Comparison of ENCODE assay signal across 1 cellular context in the genomic region with DNA sequence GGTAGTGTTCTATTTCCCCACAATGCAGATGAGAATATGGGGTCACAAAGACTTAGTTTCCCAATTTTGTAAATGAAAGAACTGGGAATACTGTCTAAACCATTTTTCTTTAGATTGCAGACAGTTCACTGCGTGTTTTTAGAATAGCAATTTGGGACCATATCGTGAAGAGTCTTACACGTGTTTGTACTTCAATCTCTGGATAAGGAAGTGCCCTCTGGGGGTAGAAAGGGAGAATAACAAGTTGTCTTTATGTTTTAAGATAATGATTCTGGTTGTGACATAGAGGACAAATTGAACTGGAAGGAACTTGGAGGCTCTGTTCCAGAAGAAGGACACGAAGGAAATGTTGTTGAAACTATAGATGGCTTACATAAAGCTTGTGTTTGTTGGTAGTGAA.
TF ChIP-seq lines count a peak whose summit lies in the region.

No MANE protein-coding gene starts in this region.

TF ChIP-seq in GM12878, 131 proteins besides CTCF, POLR2A, EP300 and RAD21 (continued from another document):
- TF ChIP-seq, protein P1, sequence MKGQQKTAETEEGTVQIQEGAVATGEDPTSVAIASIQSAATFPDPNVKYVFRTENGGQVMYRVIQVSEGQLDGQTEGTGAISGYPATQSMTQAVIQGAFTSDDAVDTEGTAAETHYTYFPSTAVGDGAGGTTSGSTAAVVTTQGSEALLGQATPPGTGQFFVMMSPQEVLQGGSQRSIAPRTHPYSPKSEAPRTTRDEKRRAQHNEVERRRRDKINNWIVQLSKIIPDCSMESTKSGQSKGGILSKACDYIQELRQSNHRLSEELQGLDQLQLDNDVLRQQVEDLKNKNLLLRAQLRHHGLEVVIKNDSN (IDR thresholded peaks at IDR 0.05; ENCODE audit: borderline replicate concordance, extremely low read length, insufficient read depth, low read depth, low read length), result no peak
- TF ChIP-seq, protein P2, sequence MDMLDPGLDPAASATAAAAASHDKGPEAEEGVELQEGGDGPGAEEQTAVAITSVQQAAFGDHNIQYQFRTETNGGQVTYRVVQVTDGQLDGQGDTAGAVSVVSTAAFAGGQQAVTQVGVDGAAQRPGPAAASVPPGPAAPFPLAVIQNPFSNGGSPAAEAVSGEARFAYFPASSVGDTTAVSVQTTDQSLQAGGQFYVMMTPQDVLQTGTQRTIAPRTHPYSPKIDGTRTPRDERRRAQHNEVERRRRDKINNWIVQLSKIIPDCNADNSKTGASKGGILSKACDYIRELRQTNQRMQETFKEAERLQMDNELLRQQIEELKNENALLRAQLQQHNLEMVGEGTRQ (IDR thresholded peaks at IDR 0.05; ENCODE audit: borderline replicate concordance, low read depth, low read length), result no peak
- TF ChIP-seq, protein P3, sequence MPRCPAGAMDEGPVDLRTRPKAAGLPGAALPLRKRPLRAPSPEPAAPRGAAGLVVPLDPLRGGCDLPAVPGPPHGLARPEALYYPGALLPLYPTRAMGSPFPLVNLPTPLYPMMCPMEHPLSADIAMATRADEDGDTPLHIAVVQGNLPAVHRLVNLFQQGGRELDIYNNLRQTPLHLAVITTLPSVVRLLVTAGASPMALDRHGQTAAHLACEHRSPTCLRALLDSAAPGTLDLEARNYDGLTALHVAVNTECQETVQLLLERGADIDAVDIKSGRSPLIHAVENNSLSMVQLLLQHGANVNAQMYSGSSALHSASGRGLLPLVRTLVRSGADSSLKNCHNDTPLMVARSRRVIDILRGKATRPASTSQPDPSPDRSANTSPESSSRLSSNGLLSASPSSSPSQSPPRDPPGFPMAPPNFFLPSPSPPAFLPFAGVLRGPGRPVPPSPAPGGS (IDR thresholded peaks at IDR 0.05; ENCODE audit: borderline replicate concordance, insufficient read depth, low read depth, low read length, poor library complexity, severe bottlenecking), result no peak
- no peak for TF ChIP-seq NR2C2 (IDR thresholded peaks at IDR 0.05; ENCODE audit: borderline replicate concordance, control insufficient read depth, insufficient read length, low read depth)
- no peak for TF ChIP-seq CREB1 (IDR thresholded peaks at IDR 0.05; ENCODE audit: low read depth)
- no peak for TF ChIP-seq ASH2L (IDR thresholded peaks at IDR 0.05; ENCODE audit: borderline replicate concordance, low read depth)
